In the genomic region with DNA sequence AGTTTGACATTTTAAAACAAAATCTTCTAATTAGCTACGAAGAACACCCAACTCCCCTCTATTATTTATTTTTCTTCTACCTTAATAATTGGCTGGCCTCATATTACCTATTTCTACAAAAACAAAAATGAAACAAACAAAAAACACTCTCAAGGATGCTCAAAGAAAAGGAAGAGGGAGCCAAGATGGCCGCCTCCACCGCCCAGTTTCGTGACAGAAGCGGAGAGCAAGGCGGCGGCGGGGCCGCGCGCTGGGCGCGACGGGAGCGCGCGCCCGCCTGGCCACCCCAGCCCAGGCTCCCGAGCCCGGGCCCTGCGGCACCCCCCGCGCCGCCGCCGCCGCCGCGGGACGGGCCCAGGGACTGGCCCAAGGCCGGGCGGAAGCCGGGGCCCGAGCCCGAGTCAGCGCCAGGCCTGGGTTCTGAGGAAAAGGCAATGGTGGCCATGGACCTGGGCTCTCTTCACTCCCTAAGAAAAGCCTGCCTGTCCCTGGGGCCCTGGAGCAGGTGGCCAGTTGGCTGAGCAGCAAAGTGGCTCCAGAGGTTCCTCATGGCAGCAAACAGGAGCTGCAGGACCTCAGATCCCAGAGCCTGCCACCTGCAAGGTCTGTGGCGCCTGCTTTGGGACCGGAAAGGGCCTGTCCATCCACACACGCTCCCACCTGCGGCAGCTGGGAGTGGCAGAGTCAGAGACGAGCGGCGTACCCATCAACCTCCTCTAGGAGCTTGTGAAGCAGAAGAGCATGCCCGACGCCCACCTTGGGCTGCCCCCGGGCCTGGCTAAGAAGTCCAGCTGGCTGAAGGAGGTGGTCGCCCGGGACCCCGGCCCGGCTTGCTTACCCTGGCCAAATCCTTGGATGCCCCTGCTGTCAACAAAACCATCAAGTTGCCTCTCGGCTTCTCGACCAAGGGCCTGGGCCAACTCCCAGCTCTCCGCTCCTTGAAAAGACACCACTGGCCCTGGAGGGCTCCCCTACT, we compare ENCODE assay signal across 17 cellular contexts.
"Had no signal": no experiment of that assay in that cellular context is flagged by ENCODE, and none has a peak within 500 bp of the region (broad histone marks: within the 10 kb centered on the region; RNA-seq: fewer than 3 reads in every experiment).

No MANE protein-coding gene starts in this region.

- H3K36me3 ChIP-seq: breast epithelium, left lung, neutrophil, pancreas, right lobe of liver, thyroid gland had no signal

- H3K9me3 ChIP-seq: neutrophil, pancreas, right lobe of liver, thyroid gland had no signal

- H3K4me3 ChIP-seq: breast epithelium, left lung, pancreas, right lobe of liver, smooth muscle cell, thyroid gland had no signal

- DNase-seq: activated CD4-positive, alpha-beta memory T cell treated with anti-CD3 and anti-CD28 coated beads for 36 hours; activated CD4-positive, alpha-beta T cell treated with anti-CD3 and anti-CD28 coated beads for 48 hours; activated naive CD4-positive, alpha-beta T cell treated with Interleukin-2 at 50 U/mL for 16 hours; activated naive CD8-positive, alpha-beta T cell treated with anti-CD3 and anti-CD28 coated beads, Interleukin-2, amount 10 ng/mL, durations not matched to agents 7 days and 5 days; activated T-cell treated with anti-CD3 and anti-CD28 coated beads, Interleukin-2, amount 50 U/mL, for 48 hours; amniotic stem cell; cortex of kidney; stimulated activated CD4-positive, alpha-beta T cell treated with anti-CD3 and anti-CD28 coated beads, Interleukin-15, amount 100 ng/mL, for 24 hours; stimulated activated naive B cell treated with anti-CD40 and anti-IgM and Interleukin-4, amounts not matched to agents 10 μg/mL and 1 μg/mL and 100 μg/mL, for 72 hours; thyroid gland had no signal

- H3K27ac ChIP-seq: breast epithelium, epithelial cell of prostate, left lung, neutrophil, pancreas, right lobe of liver, thyroid gland had no signal

- FAIRE-seq: pancreas had no signal

- ATAC-seq: left lung; pancreas; stimulated activated naive B cell treated with anti-CD40 and anti-IgM and Interleukin-4, amounts not matched to agents 10 μg/mL and 1 μg/mL and 100 μg/mL, for 72 hours had no signal

- H3K4me1 ChIP-seq: breast epithelium, left lung, pancreas, right lobe of liver, thyroid gland had no signal
